ENCODE assay signal across 8 cellular contexts in genomic region chr4:45350438-45350837, GRCh38.
A peak's percentile ranks its signal among the peaks of the same experiment; 100 is the strongest.
DNase-seq lines count a peak whose midpoint lies in the region; ATAC-seq and TF ChIP-seq lines count a peak whose summit lies in the region.

No MANE protein-coding gene starts in this region.

- TF ChIP-seq CTCF in astrocyte of the cerebellum (IDR thresholded peaks at IDR 0.05; ENCODE audit: low read depth, low read length, missing control alignments) (no peak), neural progenitor cell (IDR thresholded peaks at IDR 0.05) (no peak), progenitor cell of endocrine pancreas (IDR thresholded peaks at IDR 0.05; ENCODE audit: unreplicated experiment) (no peak)

- peak; percentile 38 for DNase-seq in astrocyte of the cerebellum (ENCODE audit: low read depth)
- DNase-seq in neural progenitor cell (ENCODE audit: low spot score) = no peak
- DNase-seq in progenitor cell of endocrine pancreas (ENCODE audit: low spot score, unreplicated experiment) = no peak
- DNase-seq in middle frontal gyrus (ENCODE audit: extremely low spot score, low spot score) = no peak
- DNase-seq in mesenteric fat pad (ENCODE audit: low spot score) = no peak

- no peaks in the 10 kb centered on the region for H3K79me2 ChIP-seq in neural progenitor cell (ENCODE audit: low read depth)

- H3K9me3 ChIP-seq in neural progenitor cell (ENCODE audit: low read depth) = no peaks in the 10 kb centered on the region

- no peaks in the 10 kb centered on the region for H3F3A ChIP-seq in neural progenitor cell (ENCODE audit: low read depth)

- H3K36me3 Mint-ChIP-seq in neural progenitor cell (no peaks in the 10 kb centered on the region), progenitor cell of endocrine pancreas (ENCODE audit: insufficient read depth) (no peaks in the 10 kb centered on the region)

- H4K20me1 ChIP-seq in neural progenitor cell (ENCODE audit: low read depth) = no peaks in the 10 kb centered on the region

- H3K9me3 Mint-ChIP-seq in neural progenitor cell (no peaks in the 10 kb centered on the region), progenitor cell of endocrine pancreas (ENCODE audit: low read depth) (no peaks in the 10 kb centered on the region)

- no peak overlapping the region for H3K4me2 ChIP-seq in neural progenitor cell

- H3K4me3 Mint-ChIP-seq in neural progenitor cell (no peak overlapping the region), progenitor cell of endocrine pancreas (ENCODE audit: low read depth) (no peak overlapping the region)

- H3K4me1 Mint-ChIP-seq in neural progenitor cell (peaks cover 6% of the 10 kb centered on the region), progenitor cell of endocrine pancreas (ENCODE audit: low read depth) (peaks cover 4% of the 10 kb centered on the region)

- H3K4me3 ChIP-seq in astrocyte of the cerebellum (ENCODE audit: low read depth, low read length) = no peak overlapping the region
- H3K4me3 ChIP-seq in neural progenitor cell = no peak overlapping the region

- in situ Hi-C loops in astrocyte of the cerebellum (cut with HindIII; ENCODE audit: low sequenced_read_pairs) = no loop called here

- no peaks in the 10 kb centered on the region for H3K27me3 Mint-ChIP-seq in neural progenitor cell (ENCODE audit: insufficient read depth, low read depth)
- H3K27me3 Mint-ChIP-seq in progenitor cell of endocrine pancreas = no peaks in the 10 kb centered on the region

- ATAC-seq in GM18498 (IDR thresholded peaks at IDR 0.05; ENCODE audit: unreplicated experiment) (peak; percentile 96), HG03139 (IDR thresholded peaks at IDR 0.05; ENCODE audit: unreplicated experiment) (peak; percentile 56), HG03135 (IDR thresholded peaks at IDR 0.05; ENCODE audit: unreplicated experiment) (no peak)

- H3K4me1 ChIP-seq in neural progenitor cell = no peaks in the 10 kb centered on the region

- H3K27ac Mint-ChIP-seq in neural progenitor cell = peak overlapping the region; percentile 78
- no peak overlapping the region for H3K27ac Mint-ChIP-seq in progenitor cell of endocrine pancreas

- no peaks in the 10 kb centered on the region for H3K27me3 ChIP-seq in neural progenitor cell

- no peaks in the 10 kb centered on the region for H3K36me3 ChIP-seq in neural progenitor cell

- H3K27ac ChIP-seq in neural progenitor cell = no peak overlapping the region

- no peak overlapping the region for H3K9ac ChIP-seq in neural progenitor cell

- H2AFZ ChIP-seq in neural progenitor cell (replicated peaks) = peak overlapping the region; percentile 98
